ENCODE assay signal across 9 cellular contexts in the genomic region with DNA sequence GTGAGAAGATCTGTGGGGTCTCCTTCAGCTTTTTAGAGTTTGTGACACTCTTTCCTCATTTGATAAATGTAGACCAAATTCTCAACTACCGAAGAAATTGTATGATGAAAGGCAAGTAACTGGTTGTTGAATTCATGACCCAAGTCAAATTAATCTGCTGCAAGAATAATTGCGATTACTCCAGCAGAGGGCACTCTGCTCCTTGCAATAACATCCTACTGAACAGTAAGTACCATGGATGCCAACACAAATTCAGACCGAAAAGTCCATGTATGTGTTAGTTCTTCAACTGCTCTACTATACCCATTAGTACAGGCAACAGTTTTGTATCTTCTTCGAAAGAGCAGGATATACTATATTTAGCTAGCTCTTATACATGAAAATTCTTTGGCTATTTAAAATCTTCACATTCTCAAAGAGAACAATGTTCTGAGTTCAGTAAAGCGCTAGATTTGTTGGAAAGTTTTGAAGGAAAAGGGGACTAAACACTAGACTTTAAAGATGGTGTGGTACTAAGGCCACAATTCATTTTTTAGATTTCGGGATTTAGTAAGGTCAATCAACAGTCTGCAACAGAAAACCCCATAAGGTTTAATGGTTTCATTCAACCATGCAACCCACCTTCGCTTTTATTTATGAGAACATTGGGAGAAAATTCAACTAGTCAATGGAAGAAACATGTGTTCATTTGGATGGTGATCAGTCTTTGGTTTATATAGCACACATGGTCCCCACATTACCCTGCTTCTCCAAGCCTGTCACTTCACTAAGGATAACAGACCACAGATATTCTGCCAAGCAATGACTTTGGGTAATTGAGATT.
DNase-seq lines count a peak whose midpoint lies in the region; ATAC-seq and TF ChIP-seq lines count a peak whose summit lies in the region.
"Had no signal": no experiment of that assay in that cellular context is flagged by ENCODE, and none has a peak within 500 bp of the region (broad histone marks: within the 10 kb centered on the region; RNA-seq: fewer than 3 reads in every experiment).

No MANE protein-coding gene starts in this region.

- no peak for ATAC-seq in CD8-positive, alpha-beta T cell
- peak; percentile 64 for ATAC-seq in GM19023 (IDR thresholded peaks at IDR 0.05; ENCODE audit: unreplicated experiment)
- ATAC-seq in GM18873 (IDR thresholded peaks at IDR 0.05; ENCODE audit: low FRiP score, unreplicated experiment): no peak

- peaks cover 2% of the 10 kb centered on the region for H3K27me3 Mint-ChIP-seq in CD8-positive, alpha-beta T cell (ENCODE audit: low read depth)

- no peak overlapping the region for H3K4me3 Mint-ChIP-seq in CD8-positive, alpha-beta T cell
- H3K4me3 Mint-ChIP-seq: stimulated activated naive CD8-positive, alpha-beta T cell treated with anti-CD3 and anti-CD28 coated beads, Interleukin-15, Interleukin-2, amounts not matched to agents 100 ng/mL and 50 ng/mL, for 24 hours had no signal

- intact Hi-C loops in CD8-positive, alpha-beta T cell (cut with DNase I, micrococcal nuclease): loop anchor here (2.0 to 5.0 kb wide), 2 partner anchors 271 to 1985 kb away; a partner anchor contains a TSS

- no peak overlapping the region for H3K27ac Mint-ChIP-seq in CD8-positive, alpha-beta T cell
- H3K27ac Mint-ChIP-seq: stimulated activated naive CD8-positive, alpha-beta T cell treated with anti-CD3 and anti-CD28 coated beads, Interleukin-15, Interleukin-2, amounts not matched to agents 100 ng/mL and 50 ng/mL, for 24 hours had no signal

- H3K4me3 ChIP-seq in CD8-positive, alpha-beta T cell (ENCODE audit: low read depth, low read length): no peak overlapping the region
- H3K4me3 ChIP-seq in NT2/D1 (ENCODE audit: insufficient read length, low read depth) (no peak overlapping the region), parathyroid adenoma (ENCODE audit: low read depth, low read length) (no peak overlapping the region)

- no peak overlapping the region for H3K4me2 ChIP-seq in parathyroid adenoma (ENCODE audit: low read length)

- POLR2A ChIA-PET in CD8-positive, alpha-beta T cell (lab: Charles Lee): no interaction called here

- CTCF ChIA-PET in CD8-positive, alpha-beta T cell (lab: Charles Lee): interaction anchor here (1.0 to 1.5 kb wide), 2 partner anchors 11 to 22 kb away, joined by 3 to 4 read pairs; no protein-coding TSS in a partner anchor

- H3K9me3 ChIP-seq in CD8-positive, alpha-beta T cell (ENCODE audit: low read length): no peaks in the 10 kb centered on the region
- H3K9me3 ChIP-seq in NT2/D1 (ENCODE audit: insufficient read depth, low read length): no peaks in the 10 kb centered on the region
- H3K9me3 ChIP-seq in parathyroid adenoma (ENCODE audit: control insufficient read depth, low read length): no peaks in the 10 kb centered on the region

- no peak overlapping the region for H3K27ac ChIP-seq in CD8-positive, alpha-beta T cell (ENCODE audit: low read depth, low read length)
- no peak overlapping the region for H3K27ac ChIP-seq in parathyroid adenoma

- no peak overlapping the region for H2AFZ ChIP-seq in parathyroid adenoma

- peak in 4 of 7 experiments; percentile 4 to 31 (median 16) for DNase-seq in CD8-positive, alpha-beta T cell
- peak; percentile 77 for DNase-seq in HS-27A (ENCODE audit: low read depth)
- DNase-seq in NT2/D1 (ENCODE audit: low read depth, low spot score): peak; percentile 56
- DNase-seq in activated naive CD4-positive, alpha-beta T cell treated with anti-CD3 and anti-CD28 coated beads, Interleukin-2, amount 50 U/mL, for 16 hours: peak; percentile 25
- peak; percentile 80 for DNase-seq in glomerular visceral epithelial cell (ENCODE audit: extremely low spot score)

- H3K79me2 ChIP-seq in parathyroid adenoma: no peaks in the 10 kb centered on the region

- peak; percentile 42 for TF ChIP-seq CTCF in CD8-positive, alpha-beta T cell (IDR thresholded peaks at IDR 0.05)
- peak; percentile 59 for TF ChIP-seq CTCF in parathyroid adenoma (IDR thresholded peaks at IDR 0.05)

- H3K27me3 ChIP-seq in CD8-positive, alpha-beta T cell (ENCODE audit: insufficient read depth, low read length): no peaks in the 10 kb centered on the region
- no peaks in the 10 kb centered on the region for H3K27me3 ChIP-seq in NT2/D1 (ENCODE audit: insufficient read depth, insufficient read length)
- H3K27me3 ChIP-seq in parathyroid adenoma (ENCODE audit: control insufficient read depth, insufficient read depth, low read length): no peaks in the 10 kb centered on the region

- no peaks in the 10 kb centered on the region for H3K9me3 Mint-ChIP-seq in CD8-positive, alpha-beta T cell
- H3K9me3 Mint-ChIP-seq: stimulated activated naive CD8-positive, alpha-beta T cell treated with anti-CD3 and anti-CD28 coated beads, Interleukin-15, Interleukin-2, amounts not matched to agents 100 ng/mL and 50 ng/mL, for 24 hours had no signal

- no peaks in the 10 kb centered on the region for H3K4me1 ChIP-seq in CD8-positive, alpha-beta T cell (ENCODE audit: insufficient read depth, low read length)
- H3K4me1 ChIP-seq in NT2/D1 (ENCODE audit: insufficient read depth, insufficient read length) (no peaks in the 10 kb centered on the region), parathyroid adenoma (no peaks in the 10 kb centered on the region)

- no peak overlapping the region for H3K9ac ChIP-seq in NT2/D1 (ENCODE audit: insufficient read length, low read depth)
- no peak overlapping the region for H3K9ac ChIP-seq in parathyroid adenoma

- peaks cover 3% of the 10 kb centered on the region for H3K4me1 Mint-ChIP-seq in CD8-positive, alpha-beta T cell (ENCODE audit: low read depth)

- H3K36me3 ChIP-seq in CD8-positive, alpha-beta T cell (ENCODE audit: insufficient read depth, low read length): no peaks in the 10 kb centered on the region
- H3K36me3 ChIP-seq in NT2/D1 (ENCODE audit: insufficient read depth, insufficient read length, low read length): no peaks in the 10 kb centered on the region
- H3K36me3 ChIP-seq in parathyroid adenoma (ENCODE audit: control insufficient read depth, insufficient read depth, low read length): no peaks in the 10 kb centered on the region

- H3K36me3 Mint-ChIP-seq in CD8-positive, alpha-beta T cell: no peaks in the 10 kb centered on the region

Comparison
In these comparisons a context has a peak if more than half of its experiments do, and no peak if none do; other contexts are left out.
1. DNase-seq: peak in every context shown above with its lines; median percentile 80 in glomerular visceral epithelial cell; 77 in HS-27A; 56 in NT2/D1; 25 in activated naive CD4-positive, alpha-beta T cell treated with anti-CD3 and anti-CD28 coated beads, Interleukin-2, amount 50 U/mL, for 16 hours; 16 in CD8-positive, alpha-beta T cell.